Comparison of ENCODE assay signal across 9 cellular contexts in the genomic region with DNA sequence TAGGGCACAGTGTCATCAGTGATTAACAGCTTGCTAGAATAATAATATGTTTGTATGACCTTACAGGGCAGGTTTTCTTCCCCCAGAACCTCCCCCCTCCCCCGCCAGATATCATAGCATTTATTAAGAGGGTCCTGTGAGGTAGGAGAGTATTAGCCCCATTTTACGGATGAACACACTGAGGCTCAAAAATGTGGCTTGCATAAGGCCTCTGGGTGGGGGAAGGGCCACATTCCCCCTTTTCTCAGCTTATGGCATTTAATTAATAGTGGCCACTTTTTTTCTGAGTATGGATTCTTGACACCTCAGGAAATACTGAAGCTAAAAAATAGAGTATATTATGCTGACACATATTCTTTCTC. TPM values are rescaled to one million over a fixed set of nuclear protein-coding genes. Genes with fewer than 3 reads are reported as not detected.
DNase-seq lines count a peak whose midpoint lies in the region; ATAC-seq and TF ChIP-seq lines count a peak whose summit lies in the region.
"Had no signal": no experiment of that assay in that cellular context is flagged by ENCODE, and none has a peak within 500 bp of the region (broad histone marks: within the 10 kb centered on the region; RNA-seq: fewer than 3 reads in every experiment).

No MANE protein-coding gene starts in this region.

- H3K27me3 Mint-ChIP-seq in activated T-cell treated with anti-CD3 and anti-CD28 coated beads, Interleukin-2, amount 50 U/mL, for 72 hours (ENCODE audit: low read depth), result peaks cover 34% of the 10 kb centered on the region

- H3K4me3 ChIP-seq in breast epithelium, result peak overlapping the region; percentile 79 to 89 (median 82)
- H3K4me3 ChIP-seq in lower lobe of right lung, result peak overlapping the region; percentile 80
- H3K4me3 ChIP-seq in thyroid gland (replicated peaks in 1 of 3), result no peak overlapping the region

- no peaks in the 10 kb centered on the region for H3K27me3 ChIP-seq in breast epithelium
- H3K27me3 ChIP-seq in lower lobe of right lung (ENCODE audit: low read depth), result no peaks in the 10 kb centered on the region
- no peaks in the 10 kb centered on the region for H3K27me3 ChIP-seq in thyroid gland

- TF ChIP-seq CTCF in breast epithelium (IDR thresholded peaks at IDR 0.05) (no peak), lower lobe of right lung (IDR thresholded peaks at IDR 0.05) (no peak), thyroid gland (IDR thresholded peaks at IDR 0.05) (no peak)

- no peak for TF ChIP-seq POLR2A in breast epithelium (IDR thresholded peaks at IDR 0.05)
- no peak for TF ChIP-seq POLR2A in thyroid gland (IDR thresholded peaks at IDR 0.05)

- no peak for ATAC-seq in activated T-cell treated with anti-CD3 and anti-CD28 coated beads, Interleukin-2, amount 50 U/mL, for 72 hours (replicated peaks in 1 of 2)
- ATAC-seq in lower lobe of right lung, result no peak

- H3K9me3 Mint-ChIP-seq in activated T-cell treated with anti-CD3 and anti-CD28 coated beads, Interleukin-2, amount 50 U/mL, for 72 hours, result no peaks in the 10 kb centered on the region

- peaks cover 2 to 8% of the 10 kb centered on the region in 2 donors for H3K4me1 ChIP-seq in breast epithelium
- H3K4me1 ChIP-seq in lower lobe of right lung, result peaks cover 32% of the 10 kb centered on the region
- peaks cover 9 to 12% of the 10 kb centered on the region in 2 donors for H3K4me1 ChIP-seq in thyroid gland

- H3K27ac Mint-ChIP-seq in activated T-cell treated with anti-CD3 and anti-CD28 coated beads, Interleukin-2, amount 50 U/mL, for 72 hours, result no peak overlapping the region

- DNase-seq in activated T-cell treated with anti-CD3 and anti-CD28 coated beads, Interleukin-2, amount 50 U/mL, for 72 hours, result no peak
- DNase-seq in activated T-cell treated with anti-CD3 and anti-CD28 coated beads, Interleukin-2, amount 50 U/mL, for 48 hours, result no peak
- DNase-seq in breast epithelium (ENCODE audit: low spot score in 2 of 2), result no peak
- DNase-seq in lower lobe of right lung, result no peak
- DNase-seq in thyroid gland, result no peak
- DNase-seq in NCI-H128 (lab: John Stamatoyannopoulos, UW; ENCODE audit: unreplicated experiment), result no peak
- no peak for DNase-seq in activated effector memory CD4-positive, alpha-beta T cell treated with anti-CD3 and anti-CD28 coated beads, Interleukin-2, amount 50 U/mL, for 16 hours
- no peak for DNase-seq in NCI-H2196 (lab: John Stamatoyannopoulos, UW; ENCODE audit: unreplicated experiment)
- DNase-seq: effector memory CD4-positive, alpha-beta T cell had no signal

- H3K27ac ChIP-seq in breast epithelium (peak overlapping the region; percentile 93), lower lobe of right lung (peak overlapping the region; percentile 89), thyroid gland (peak overlapping the region in 2 of 3 donors; percentile 85)

- no peaks in the 10 kb centered on the region for H3K9me3 ChIP-seq in breast epithelium
- no peaks in the 10 kb centered on the region for H3K9me3 ChIP-seq in lower lobe of right lung
- H3K9me3 ChIP-seq in thyroid gland, result no peaks in the 10 kb centered on the region

- H3K36me3 Mint-ChIP-seq in activated T-cell treated with anti-CD3 and anti-CD28 coated beads, Interleukin-2, amount 50 U/mL, for 72 hours (ENCODE audit: insufficient read depth in 2 of 2), result no peaks in the 10 kb centered on the region

- peak overlapping the region; percentile 88 to 89 for H3K4me3 Mint-ChIP-seq in activated T-cell treated with anti-CD3 and anti-CD28 coated beads, Interleukin-2, amount 50 U/mL, for 72 hours

- H3K36me3 ChIP-seq in breast epithelium (no peaks in the 10 kb centered on the region), lower lobe of right lung (no peaks in the 10 kb centered on the region), thyroid gland (no peaks in the 10 kb centered on the region)

- peaks cover 23% of the 10 kb centered on the region for H3K4me1 Mint-ChIP-seq in activated T-cell treated with anti-CD3 and anti-CD28 coated beads, Interleukin-2, amount 50 U/mL, for 72 hours (ENCODE audit: low read depth)

- WGBS in thyroid gland, 2 donors, result 89 to 98% methylated on average over 2 of the region's 2 CpGs

- intact Hi-C loops in breast epithelium (cut with DNase I; ENCODE audit: low total_unique reads), result loop anchor here (5.0 kb wide), 1 partner anchor 1186 kb away; no protein-coding TSS in a partner anchor
- intact Hi-C loops in lower lobe of right lung (cut with DNase I), result no loop called here
- intact Hi-C loops in thyroid gland (cut with DNase I), result loop anchor here (10.0 kb wide), 1 partner anchor 67 kb away; no protein-coding TSS in a partner anchor

RNA-seq across cellular contexts. Expression of gene CTIF, which starts 2.9 kb away (rescaled TPM):
- 1 to 10 TPM; 4.6 to 4.7 TPM for total RNA-seq in activated T-cell treated with anti-CD3 and anti-CD28 coated beads, Interleukin-2, amount 50 U/mL, for 72 hours
- 10 to 100 TPM; 28.8 to 78.9 (median 32.6) TPM for total RNA-seq in breast epithelium
- 54.8 TPM for total RNA-seq in lower lobe of right lung
- total RNA-seq in thyroid gland, result 10 to 100 TPM; 18.7 to 29.8 (median 23.6) TPM

Comparison
In these comparisons a context has a peak if more than half of its experiments do, and no peak if none do; other contexts are left out.
1. H3K4me3 ChIP-seq: peak in breast epithelium (3 of 3) and lower lobe of right lung (single experiment); none in thyroid gland (0 of 3).
2. Peak in every context shown above with its lines, with median percentiles within 50 percentile points of each other: H3K27ac ChIP-seq.